1 cellular context compared by ENCODE assay signal in genomic region chr10:68954904-68955303, GRCh38.
TF ChIP-seq lines count a peak whose summit lies in the region.

No MANE protein-coding gene starts in this region.

TF ChIP-seq in endothelial cell of umbilical vein, 7 proteins besides CTCF, POLR2A, EP300 and RAD21:
- TF ChIP-seq MAX (IDR thresholded peaks at IDR 0.05; ENCODE audit: insufficient read depth, insufficient read length), result no peak
- no peak for TF ChIP-seq JUN (IDR thresholded peaks at IDR 0.05; ENCODE audit: borderline replicate concordance, insufficient read depth, insufficient read length, low read depth)
- TF ChIP-seq GATA2 (IDR thresholded peaks at IDR 0.05; ENCODE audit: insufficient read depth, insufficient read length, low read depth, low read length), result no peak
- no peak for TF ChIP-seq EZH2 (IDR thresholded peaks at IDR 0.05; ENCODE audit: borderline replicate concordance, low read depth, low read length, severe bottlenecking)
- TF ChIP-seq MYC (IDR thresholded peaks at IDR 0.05; ENCODE audit: low read depth, low read length), result no peak
- no peak for TF ChIP-seq POLR2AphosphoS5 (IDR thresholded peaks at IDR 0.05; ENCODE audit: insufficient read depth, low read depth, low read length)
- TF ChIP-seq FOS (IDR thresholded peaks at IDR 0.05; ENCODE audit: borderline replicate concordance, insufficient read depth, low read length), result no peak
